In genomic region chr5:79430196-79430595, GRCh38 we compare ENCODE assay signal across 26 cellular contexts.
"Had no signal": no experiment of that assay in that cellular context is flagged by ENCODE, and none has a peak within 500 bp of the region (broad histone marks: within the 10 kb centered on the region; RNA-seq: fewer than 3 reads in every experiment).

No MANE protein-coding gene starts in this region.

- H3K27ac ChIP-seq: stomach, suprapubic skin, testis, thoracic aorta, thyroid gland, tibial artery, tibial nerve, transverse colon, upper lobe of left lung, upper lobe of right lung, uterus, vagina had no signal

- H3K36me3 ChIP-seq: stomach, suprapubic skin, thoracic aorta, thyroid gland, tibial artery, tibial nerve, transverse colon, upper lobe of left lung, upper lobe of right lung, uterus, vagina had no signal

- DNase-seq: stimulated activated CD4-positive, alpha-beta T cell treated with anti-CD3 and anti-CD28 coated beads, Interleukin-2, amount 100 ng/mL, for 48 hours; stimulated activated CD4-positive, alpha-beta T cell treated with anti-CD3 and anti-CD28 coated beads, Interleukin-4, amount 100 ng/mL, for 1 hour; stimulated activated CD4-positive, alpha-beta T cell treated with anti-CD3 and anti-CD28 coated beads, Interleukin-4, amount 100 ng/mL, for 24 hours; stimulated activated CD4-positive, alpha-beta T cell treated with anti-CD3 and anti-CD28 coated beads, Interleukin-4, amount 100 ng/mL, for 4 hours; stimulated activated CD8-positive, alpha-beta memory T cell treated with anti-CD3 and anti-CD28 coated beads, Interleukin-4, amount 100 ng/mL, for 48 hours; stimulated activated naive B cell treated with anti-CD40 and anti-IgM and Interleukin-4, amounts not matched to agents 10 μg/mL and 1 μg/mL and 100 μg/mL, for 72 hours; stimulated activated naive CD4-positive, alpha-beta T cell; stimulated activated naive CD4-positive, alpha-beta T cell treated with Interleukin-2 at 50 U/mL for 16 hours; stimulated activated naive CD8-positive, alpha-beta T cell treated with anti-CD3 and anti-CD28 coated beads, Interleukin-15, amount 100 ng/mL, for 72 hours; stimulated activated naive CD8-positive, alpha-beta T cell treated with anti-CD3 and anti-CD28 coated beads, Interleukin-15, Interleukin-2, amounts not matched to agents 100 U/mL and 50 U/mL, for 24 hours; stomach; substantia nigra; testis; thyroid gland; tibial artery; transverse colon; upper lobe of left lung; upper lobe of right lung; uterus had no signal

- H3K4me1 ChIP-seq: stomach, suprapubic skin, testis, thyroid gland, tibial artery, tibial nerve, transverse colon, upper lobe of left lung, upper lobe of right lung, uterus, vagina had no signal

- H3K9me3 ChIP-seq: stomach, suprapubic skin, testis, thoracic aorta, thyroid gland, tibial artery, tibial nerve, transverse colon, upper lobe of left lung, upper lobe of right lung, uterus, vagina had no signal

- ATAC-seq: stimulated activated effector memory CD8-positive, alpha-beta T cell treated with anti-CD3 and anti-CD28 coated beads, Interleukin-12 subunit alpha, Interleukin-12 subunit beta, amount 100 ng/mL, for 72 hours; stimulated activated memory B cell treated with anti-CD40 and anti-IgM and Interleukin-4, amounts not matched to agents 10 μg/mL and 1 μg/mL and 100 μg/mL, for 72 hours; stimulated activated naive B cell treated with anti-CD40 and anti-IgM and Interleukin-4, amounts not matched to agents 10 μg/mL and 1 μg/mL and 100 μg/mL, for 72 hours; stimulated activated naive CD8-positive, alpha-beta T cell treated with anti-CD3 and anti-CD28 coated beads, Interleukin-15, amount 100 ng/mL, for 72 hours; stimulated activated naive CD8-positive, alpha-beta T cell treated with anti-CD3 and anti-CD28 coated beads, Interleukin-15, Interleukin-2, amounts not matched to agents 100 U/mL and 50 U/mL, for 24 hours; upper lobe of right lung had no signal

- H3K27me3 ChIP-seq: stomach, suprapubic skin, testis, thyroid gland, tibial artery, tibial nerve, transverse colon, upper lobe of left lung, upper lobe of right lung, uterus, vagina had no signal

- H3K4me3 ChIP-seq: stomach, suprapubic skin, testis, thoracic aorta, thyroid gland, tibial artery, tibial nerve, transverse colon, upper lobe of left lung, upper lobe of right lung, uterus, vagina had no signal

- FAIRE-seq: urothelium cell line had no signal
